In genomic region chr4:126174627-126175026, GRCh38 we compare ENCODE assay signal across 33 cellular contexts.
DNase-seq lines count a peak whose midpoint lies in the region; ATAC-seq, FAIRE-seq and TF ChIP-seq lines count a peak whose summit lies in the region.
"Had no signal": no experiment of that assay in that cellular context is flagged by ENCODE, and none has a peak within 500 bp of the region (broad histone marks: within the 10 kb centered on the region; RNA-seq: fewer than 3 reads in every experiment).

No MANE protein-coding gene starts in this region.

- TF ChIP-seq EP300 in GM12878 (IDR thresholded peaks at IDR 0.05; ENCODE audit: borderline replicate concordance in 1 of 2, control insufficient read depth in 1 of 2, low read depth in 2 of 2, low read length in 2 of 2) = no peak
- TF ChIP-seq EP300 in K562 (IDR thresholded peaks at IDR 0.05; ENCODE audit: low read length) = no peak
- peak; percentile 82 for TF ChIP-seq EP300 in neural cell (conservative IDR thresholded peaks at IDR 0.05; ENCODE audit: poor library complexity, severe bottlenecking)
- TF ChIP-seq EP300 in gastroesophageal sphincter (IDR thresholded peaks at IDR 0.05) = no peak

- TF ChIP-seq POLR2A in GM12878 (IDR thresholded peaks at IDR 0.05; ENCODE audit: low read depth, low read length) (no peak), K562 (conservative IDR thresholded peaks at IDR 0.05) (no peak), gastroesophageal sphincter (IDR thresholded peaks at IDR 0.05) (no peak)

- H3K9ac ChIP-seq in GM12878 (ENCODE audit: control insufficient read depth, insufficient read depth, low read length) (no peak overlapping the region), K562 (ENCODE audit: insufficient read depth in 1 of 2, low read depth in 2 of 2, low read length in 2 of 2) (no peak overlapping the region), neural cell (ENCODE audit: low read length) (no peak overlapping the region)
- H3K9ac ChIP-seq: BLaER1; BLaER1 treated with 17β-estradiol and CSF1 and Interleukin-3, amounts not matched to agents 10 nM and 100 nM had no signal

- H2AFZ ChIP-seq in GM12878 (ENCODE audit: control insufficient read depth, low read depth, low read length) (no peak overlapping the region), K562 (ENCODE audit: low read depth, low read length) (no peak overlapping the region), neural cell (ENCODE audit: low read depth, low read length) (no peak overlapping the region)

- intact Hi-C loops in GM12878 (cut with micrococcal nuclease; ENCODE audit: unreplicated experiment) = no loop called here
- intact Hi-C loops in K562 (cut with micrococcal nuclease) = no loop called here

- no peaks in the 10 kb centered on the region for H3K79me2 ChIP-seq in GM12878 (ENCODE audit: control insufficient read depth, insufficient read depth, low read length)
- H3K79me2 ChIP-seq in K562 (ENCODE audit: control insufficient read depth, insufficient read depth, low read length) = no peaks in the 10 kb centered on the region
- H3K79me2 ChIP-seq in neural cell (replicated peaks; ENCODE audit: insufficient read depth, low read length) = no peaks in the 10 kb centered on the region

- SMC1A ChIA-PET in GM12878 (lab: Charles Lee; ENCODE audit: uncharacterized antibody, unreplicated experiment) = no interaction called here

- H3K36me3 ChIP-seq in GM12878 (ENCODE audit: control insufficient read depth in 2 of 2, insufficient read depth in 2 of 2, low read length in 1 of 2) (no peaks in the 10 kb centered on the region), K562 (ENCODE audit: control insufficient read depth, insufficient read depth, low read length) (no peaks in the 10 kb centered on the region), neural cell (ENCODE audit: insufficient read depth, low read length) (no peaks in the 10 kb centered on the region), gastroesophageal sphincter (no peaks in the 10 kb centered on the region)
- H3K36me3 ChIP-seq: BE2C; BLaER1; BLaER1 treated with 17β-estradiol and CSF1 and Interleukin-3, amounts not matched to agents 10 nM and 100 nM had no signal

- BruUV-seq in GM12878 (replicated peaks; lab: Mats Ljungman, UMichigan) (no TSS peak), K562 (replicated peaks; lab: Mats Ljungman, UMichigan) (no TSS peak)

- no peak for DNase-seq in HEK293T (ENCODE audit: extremely low spot score)
- DNase-seq in GM12878 (ENCODE audit: low read depth, low spot score) = no peak
- DNase-seq in K562 (ENCODE audit: extremely low read depth in 1 of 4, low spot score in 3 of 4) = no peak
- no peak for DNase-seq in DMS153 (lab: John Stamatoyannopoulos, UW)
- no peak for DNase-seq in activated CD4-positive, alpha-beta T cell treated with anti-CD3 and anti-CD28 coated beads, Interleukin-2, amount 50 U/mL, for 1 hour
- DNase-seq: 8988T; ACHN; AML-193; BE2C; C1 segment of cervical spinal cord; Caco-2; Calu3; CD4-positive, alpha-beta memory T cell; CD4-positive, alpha-beta T cell; CD4-positive, CD25-positive, alpha-beta regulatory T cell; CD8-positive, alpha-beta memory T cell; CD8-positive, alpha-beta T cell; COR-L47; DMS 273 treated with DMSO at 0.1 percent for 48 hours; DMS53; DMS79; DMS79 treated with DMSO at 0.1 percent for 48 hours; DND-41; EL had no signal

- H3K27ac ChIP-seq in GM12878 (ENCODE audit: control insufficient read depth, insufficient read depth) (no peak overlapping the region), K562 (ENCODE audit: extremely low read depth, low read depth, low read length) (no peak overlapping the region), neural cell (ENCODE audit: low read length) (no peak overlapping the region), gastroesophageal sphincter (no peak overlapping the region)
- H3K27ac ChIP-seq: 22Rv1; A549; BLaER1; BLaER1 treated with 17β-estradiol and CSF1 and Interleukin-3, amounts not matched to agents 10 nM and 100 nM; C4-2B had no signal

- H3K27me3 ChIP-seq in GM12878 (replicated peaks in 1 of 2; ENCODE audit: control insufficient read depth in 2 of 2, insufficient read depth in 2 of 2, low read length in 1 of 2) = no peaks in the 10 kb centered on the region
- no peaks in the 10 kb centered on the region; a peak in 1 of 5 replicates for H3K27me3 ChIP-seq in K562 (ENCODE audit: control insufficient read depth in 2 of 2, insufficient read depth in 2 of 2, low read length in 2 of 2)
- H3K27me3 ChIP-seq in neural cell (ENCODE audit: insufficient read depth, low read depth, low read length) = no peaks in the 10 kb centered on the region
- H3K27me3 ChIP-seq in gastroesophageal sphincter = no peaks in the 10 kb centered on the region
- H3K27me3 ChIP-seq: BE2C; BLaER1; BLaER1 treated with 17β-estradiol and CSF1 and Interleukin-3, amounts not matched to agents 10 nM and 100 nM had no signal

- H3F3A ChIP-seq in neural cell (ENCODE audit: insufficient read depth, low read length, poor library complexity, severe bottlenecking) = no peaks in the 10 kb centered on the region

- no peaks in the 10 kb centered on the region for H3K9me3 ChIP-seq in GM12878 (replicated peaks; ENCODE audit: control insufficient read depth, insufficient read depth, low read length)
- no peaks in the 10 kb centered on the region for H3K9me3 ChIP-seq in K562 (replicated peaks; ENCODE audit: control insufficient read depth, insufficient read depth, low read depth, low read length)
- no peaks in the 10 kb centered on the region for H3K9me3 ChIP-seq in neural cell (ENCODE audit: low read length)
- no peaks in the 10 kb centered on the region for H3K9me3 ChIP-seq in gastroesophageal sphincter
- H3K9me3 ChIP-seq: A549, BE2C, BLaER1, Caco-2 had no signal

- RAD21 ChIA-PET in GM12878 (lab: Charles Lee; ENCODE audit: unreplicated experiment) = no interaction called here

- FAIRE-seq in GM12878 (lab: Jason Lieb, UNC) (no peak), K562 (lab: Jason Lieb, UNC) (no peak)
- FAIRE-seq: A549, D721Med had no signal

- H3K4me3 ChIP-seq in GM12878 (no peak overlapping the region), K562 (no peak overlapping the region), neural cell (ENCODE audit: low read length) (no peak overlapping the region), gastroesophageal sphincter (no peak overlapping the region)
- H3K4me3 ChIP-seq: A549; BLaER1; BLaER1 treated with 17β-estradiol and CSF1 and Interleukin-3, amounts not matched to agents 10 nM and 100 nM had no signal

- no peaks in the 10 kb centered on the region for H3K9me1 ChIP-seq in K562 (ENCODE audit: control insufficient read depth, insufficient read depth, low read length)

- WGBS in GM12878 (ENCODE audit: insufficient coverage, insufficient replicate concordance, low lambda C conversion rate, missing lambda C conversion rate) = 95% methylated on average over 2 of the region's 2 CpGs
- whole genome bisulfite sequencing in K562 (ENCODE audit: insufficient coverage, low coverage, missing lambda C conversion rate) = 3% methylated on average over 2 of the region's 2 CpGs
- WGBS in gastroesophageal sphincter (ENCODE audit: low coverage in 1 of 2), 2 donors = 100% methylated on average over 2 of the region's 2 CpGs; no CpG with 5 or more reads in 1 of the 2 donors

- H3K4me2 ChIP-seq in GM12878 (ENCODE audit: control insufficient read depth, insufficient read depth) (no peak overlapping the region), K562 (ENCODE audit: insufficient read depth, low read length) (no peak overlapping the region), neural cell (ENCODE audit: low read length) (no peak overlapping the region)
- H3K4me2 ChIP-seq: A549; BLaER1; BLaER1 treated with 17β-estradiol and CSF1 and Interleukin-3, amounts not matched to agents 10 nM and 100 nM had no signal

- TF ChIP-seq RAD21 in GM12878 (IDR thresholded peaks at IDR 0.05; ENCODE audit: insufficient read depth, low read depth, low read length) = no peak
- no peak for TF ChIP-seq RAD21 in K562 (CRISPR knock-in tag; conservative IDR thresholded peaks at IDR 0.05 in 1 of 2, IDR thresholded peaks at IDR 0.05 in 1 of 2)
- TF ChIP-seq RAD21 in neural cell (conservative IDR thresholded peaks at IDR 0.05) = no peak

- H3K4me1 ChIP-seq in GM12878 (ENCODE audit: control insufficient read depth, insufficient read depth, low read length) (no peaks in the 10 kb centered on the region), K562 (replicated peaks in 1 of 2; ENCODE audit: control insufficient read depth in 2 of 2, insufficient read depth in 2 of 2, low read length in 2 of 2) (no peaks in the 10 kb centered on the region), gastroesophageal sphincter (no peaks in the 10 kb centered on the region)
- H3K4me1 ChIP-seq: A549, BE2C, Caco-2 had no signal

- no peaks in the 10 kb centered on the region for H4K20me1 ChIP-seq in GM12878 (ENCODE audit: control insufficient read depth, insufficient read depth)
- no peaks in the 10 kb centered on the region for H4K20me1 ChIP-seq in K562 (replicated peaks; ENCODE audit: control insufficient read depth, insufficient read depth, low read length)
- no peaks in the 10 kb centered on the region for H4K20me1 ChIP-seq in neural cell (ENCODE audit: insufficient read depth)
- H4K20me1 ChIP-seq: BLaER1; BLaER1 treated with 17β-estradiol and CSF1 and Interleukin-3, amounts not matched to agents 10 nM and 100 nM had no signal

- TF ChIP-seq CTCF in GM12878 (IDR thresholded peaks at IDR 0.05 in 2 of 3, conservative IDR thresholded peaks at IDR 0.05 in 1 of 3; ENCODE audit: control insufficient read depth in 2 of 3, extremely low read depth in 1 of 3, insufficient read depth in 1 of 3, low read depth in 3 of 3, low read length in 3 of 3) (no peak), K562 (IDR thresholded peaks at IDR 0.05 in 2 of 3, conservative IDR thresholded peaks at IDR 0.05 in 1 of 3; ENCODE audit: insufficient read depth in 2 of 3, low read depth in 1 of 3, low read length in 3 of 3) (no peak), neural cell (IDR thresholded peaks at IDR 0.05; ENCODE audit: poor library complexity, severe bottlenecking) (no peak), gastroesophageal sphincter (IDR thresholded peaks at IDR 0.05) (no peak)

- CTCF ChIA-PET in HEK293T (lab: Yijun Ruan, JAX) = no interaction called here
- CTCF ChIA-PET in GM12878 (lab: Yijun Ruan, JAX) = no interaction called here
- CTCF ChIA-PET in K562 (lab: Yijun Ruan, JAX; ENCODE audit: low intra/inter-chr PET ratio) = no interaction called here

- in situ Hi-C loops in GM12878 (cut with MboI) (no loop called here), K562 (cut with MboI) (no loop called here)

- POLR2A ChIA-PET in HEK293T (lab: Yijun Ruan, JAX) (no interaction called here), GM12878 (lab: Charles Lee) (no interaction called here), K562 (lab: Yijun Ruan, JAX) (no interaction called here)

- no peak for ATAC-seq in GM12878
- no peak for ATAC-seq in K562
- no peak for ATAC-seq in gastroesophageal sphincter
- ATAC-seq in HG03460 (IDR thresholded peaks at IDR 0.05; ENCODE audit: unreplicated experiment) = no peak
- ATAC-seq: A549; CD8-positive, alpha-beta T cell had no signal

- no peaks in the 10 kb centered on the region for H3K9me2 ChIP-seq in neural cell (ENCODE audit: insufficient read depth, low read length)

TF ChIP-seq in HEK293T, 16 proteins besides CTCF, POLR2A, EP300 and RAD21 (continues in another document):
- no peak for TF ChIP-seq FOXM1 (IDR thresholded peaks at IDR 0.05; ENCODE audit: borderline replicate concordance)

TF ChIP-seq in K562, 482 proteins besides CTCF, POLR2A, EP300 and RAD21 (continues in another document):
- no peak for TF ChIP-seq PCBP2 (IDR thresholded peaks at IDR 0.05; ENCODE audit: low read depth, low read length, poor library complexity, severe bottlenecking)

TF ChIP-seq in neural cell, 6 proteins besides CTCF, POLR2A, EP300 and RAD21 (continues in another document):
- TF ChIP-seq MXI1 (conservative IDR thresholded peaks at IDR 0.05; ENCODE audit: poor library complexity, severe bottlenecking) = no peak
